In genomic region chr15:87944687-87945086, GRCh38 we compare ENCODE assay signal across 17 cellular contexts.
"Had no signal": no experiment of that assay in that cellular context is flagged by ENCODE, and none has a peak within 500 bp of the region (broad histone marks: within the 10 kb centered on the region; RNA-seq: fewer than 3 reads in every experiment).

No MANE protein-coding gene starts in this region.

- H3K27me3 ChIP-seq: brain microvascular endothelial cell, ovary, right lobe of liver had no signal

- H3K4me3 Mint-ChIP-seq: activated CD4-positive, alpha-beta T cell treated with anti-CD3 and anti-CD28 coated beads, Interleukin-2, amount 10 ng/mL, durations not matched to agents 24 days and 14 days; activated CD8-positive, alpha-beta T cell treated with anti-CD3 and anti-CD28 coated beads for 36 hours; activated naive CD8-positive, alpha-beta T cell treated with anti-CD3 and anti-CD28 coated beads, Interleukin-2, amount 10 ng/mL, durations not matched to agents 7 days and 5 days; memory B cell; stimulated activated naive B cell treated with anti-CD40 and anti-IgM and Interleukin-4, amounts not matched to agents 10 μg/mL and 1 μg/mL and 100 μg/mL, for 72 hours; T-cell had no signal

- H3K9me3 Mint-ChIP-seq: activated CD4-positive, alpha-beta T cell treated with anti-CD3 and anti-CD28 coated beads, Interleukin-2, amount 10 ng/mL, durations not matched to agents 24 days and 14 days; activated CD8-positive, alpha-beta T cell treated with anti-CD3 and anti-CD28 coated beads for 36 hours; activated naive CD8-positive, alpha-beta T cell treated with anti-CD3 and anti-CD28 coated beads, Interleukin-2, amount 10 ng/mL, durations not matched to agents 7 days and 5 days; activated T-helper 2 cell treated with anti-CD3 and anti-CD28 coated beads, Interferon-gamma antibody, Interleukin-2, Interleukin-4, amounts not matched to agents 10 μg/mL and 5 μg/mL and 100 μg/mL, durations not matched to agents 14 hours and 24 hours and 36 hours; memory B cell; stimulated activated naive B cell treated with anti-CD40 and anti-IgM and Interleukin-4, amounts not matched to agents 10 μg/mL and 1 μg/mL and 100 μg/mL, for 72 hours; T-cell had no signal

- H3K27ac Mint-ChIP-seq: activated CD4-positive, alpha-beta T cell treated with anti-CD3 and anti-CD28 coated beads, Interleukin-2, amount 10 ng/mL, durations not matched to agents 24 days and 14 days; activated CD8-positive, alpha-beta T cell treated with anti-CD3 and anti-CD28 coated beads for 36 hours; activated naive CD8-positive, alpha-beta T cell treated with anti-CD3 and anti-CD28 coated beads, Interleukin-2, amount 10 ng/mL, durations not matched to agents 7 days and 5 days; activated T-helper 2 cell treated with anti-CD3 and anti-CD28 coated beads, Interferon-gamma antibody, Interleukin-2, Interleukin-4, amounts not matched to agents 10 μg/mL and 5 μg/mL and 100 μg/mL, durations not matched to agents 14 hours and 24 hours and 36 hours; memory B cell; stimulated activated naive B cell treated with anti-CD40 and anti-IgM and Interleukin-4, amounts not matched to agents 10 μg/mL and 1 μg/mL and 100 μg/mL, for 72 hours; T-cell had no signal

- H3K27ac ChIP-seq: brain microvascular endothelial cell, ovary, right lobe of liver had no signal

- H3K36me3 Mint-ChIP-seq: activated naive CD8-positive, alpha-beta T cell treated with anti-CD3 and anti-CD28 coated beads, Interleukin-2, amount 10 ng/mL, durations not matched to agents 7 days and 5 days; memory B cell; stimulated activated naive B cell treated with anti-CD40 and anti-IgM and Interleukin-4, amounts not matched to agents 10 μg/mL and 1 μg/mL and 100 μg/mL, for 72 hours; T-cell had no signal

- H3K27me3 Mint-ChIP-seq: activated CD4-positive, alpha-beta T cell treated with anti-CD3 and anti-CD28 coated beads, Interleukin-2, amount 10 ng/mL, durations not matched to agents 24 days and 14 days; stimulated activated naive B cell treated with anti-CD40 and anti-IgM and Interleukin-4, amounts not matched to agents 10 μg/mL and 1 μg/mL and 100 μg/mL, for 72 hours; T-cell had no signal

- H3K4me3 ChIP-seq: ovary, right lobe of liver had no signal

- H3K9me3 ChIP-seq: ovary, right lobe of liver had no signal

- H3K4me1 Mint-ChIP-seq: activated CD4-positive, alpha-beta T cell treated with anti-CD3 and anti-CD28 coated beads, Interleukin-2, amount 10 ng/mL, durations not matched to agents 24 days and 14 days; activated naive CD8-positive, alpha-beta T cell treated with anti-CD3 and anti-CD28 coated beads, Interleukin-2, amount 10 ng/mL, durations not matched to agents 7 days and 5 days; memory B cell; stimulated activated naive B cell treated with anti-CD40 and anti-IgM and Interleukin-4, amounts not matched to agents 10 μg/mL and 1 μg/mL and 100 μg/mL, for 72 hours; T-cell had no signal

- ATAC-seq: activated CD8-positive, alpha-beta T cell treated with anti-CD3 and anti-CD28 coated beads for 36 hours; esophagus mucosa; left lobe of liver; right lobe of liver; SK-N-SH treated with all-trans-retinoic acid at 6 μM for 48 hours; stimulated activated naive B cell treated with anti-CD40 and anti-IgM and Interleukin-4, amounts not matched to agents 10 μg/mL and 1 μg/mL and 100 μg/mL, for 72 hours; T-cell had no signal

- H3K36me3 ChIP-seq: brain microvascular endothelial cell, ovary, right lobe of liver had no signal

- DNase-seq: activated CD4-positive, alpha-beta T cell treated with anti-CD3 and anti-CD28 coated beads, Interleukin-2, amount 10 ng/mL, durations not matched to agents 24 days and 14 days; activated CD8-positive, alpha-beta T cell treated with anti-CD3 and anti-CD28 coated beads for 36 hours; activated naive CD4-positive, alpha-beta T cell treated with Interleukin-2 at 50 U/mL for 16 hours; activated naive CD8-positive, alpha-beta T cell treated with anti-CD3 and anti-CD28 coated beads, Interleukin-2, amount 10 ng/mL, durations not matched to agents 7 days and 5 days; activated T-cell treated with anti-CD3 and anti-CD28 coated beads, Interleukin-2, amount 50 U/mL, for 1 hour; brain microvascular endothelial cell; effector CD8-positive, alpha-beta T cell; ovary; right lobe of liver; stimulated activated CD4-positive, alpha-beta T cell treated with anti-CD3 and anti-CD28 coated beads, Interleukin-4, amount 100 ng/mL, for 4 hours; stimulated activated naive B cell treated with anti-CD40 and anti-IgM and Interleukin-4, amounts not matched to agents 10 μg/mL and 1 μg/mL and 100 μg/mL, for 72 hours; T-cell had no signal

- H3K4me1 ChIP-seq: right lobe of liver had no signal
